Comparison of ENCODE assay signal across 1 cellular context in genomic region chr2:74916394-74916793, GRCh38.
TF ChIP-seq lines count a peak whose summit lies in the region.

No MANE protein-coding gene starts in this region.

TF ChIP-seq in HepG2, 621 proteins besides CTCF, POLR2A, EP300 and RAD21 (continued from another document):
- TF ChIP-seq, protein P1, sequence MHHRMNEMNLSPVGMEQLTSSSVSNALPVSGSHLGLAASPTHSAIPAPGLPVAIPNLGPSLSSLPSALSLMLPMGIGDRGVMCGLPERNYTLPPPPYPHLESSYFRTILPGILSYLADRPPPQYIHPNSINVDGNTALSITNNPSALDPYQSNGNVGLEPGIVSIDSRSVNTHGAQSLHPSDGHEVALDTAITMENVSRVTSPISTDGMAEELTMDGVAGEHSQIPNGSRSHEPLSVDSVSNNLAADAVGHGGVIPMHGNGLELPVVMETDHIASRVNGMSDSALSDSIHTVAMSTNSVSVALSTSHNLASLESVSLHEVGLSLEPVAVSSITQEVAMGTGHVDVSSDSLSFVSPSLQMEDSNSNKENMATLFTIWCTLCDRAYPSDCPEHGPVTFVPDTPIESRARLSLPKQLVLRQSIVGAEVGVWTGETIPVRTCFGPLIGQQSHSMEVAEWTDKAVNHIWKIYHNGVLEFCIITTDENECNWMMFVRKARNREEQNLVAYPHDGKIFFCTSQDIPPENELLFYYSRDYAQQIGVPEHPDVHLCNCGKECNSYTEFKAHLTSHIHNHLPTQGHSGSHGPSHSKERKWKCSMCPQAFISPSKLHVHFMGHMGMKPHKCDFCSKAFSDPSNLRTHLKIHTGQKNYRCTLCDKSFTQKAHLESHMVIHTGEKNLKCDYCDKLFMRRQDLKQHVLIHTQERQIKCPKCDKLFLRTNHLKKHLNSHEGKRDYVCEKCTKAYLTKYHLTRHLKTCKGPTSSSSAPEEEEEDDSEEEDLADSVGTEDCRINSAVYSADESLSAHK (CRISPR knock-in tag; IDR thresholded peaks at IDR 0.05; ENCODE audit: borderline replicate concordance): no peak
- TF ChIP-seq MIXL1 (CRISPR knock-in tag; IDR thresholded peaks at IDR 0.05): no peak
- TF ChIP-seq, protein P2, sequence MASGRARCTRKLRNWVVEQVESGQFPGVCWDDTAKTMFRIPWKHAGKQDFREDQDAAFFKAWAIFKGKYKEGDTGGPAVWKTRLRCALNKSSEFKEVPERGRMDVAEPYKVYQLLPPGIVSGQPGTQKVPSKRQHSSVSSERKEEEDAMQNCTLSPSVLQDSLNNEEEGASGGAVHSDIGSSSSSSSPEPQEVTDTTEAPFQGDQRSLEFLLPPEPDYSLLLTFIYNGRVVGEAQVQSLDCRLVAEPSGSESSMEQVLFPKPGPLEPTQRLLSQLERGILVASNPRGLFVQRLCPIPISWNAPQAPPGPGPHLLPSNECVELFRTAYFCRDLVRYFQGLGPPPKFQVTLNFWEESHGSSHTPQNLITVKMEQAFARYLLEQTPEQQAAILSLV (CRISPR knock-in tag; IDR thresholded peaks at IDR 0.05; ENCODE audit: borderline replicate concordance): no peak
- TF ChIP-seq ZNF3 (CRISPR knock-in tag; IDR thresholded peaks at IDR 0.05): no peak
- peak; percentile 95 for TF ChIP-seq DBP (CRISPR knock-in tag; IDR thresholded peaks at IDR 0.05; ENCODE audit: not compliant biosample characterization)
TF ChIP-seq in HepG2: peak in this region for 2.
